Comparison of ENCODE assay signal across 8 cellular contexts in the genomic region with DNA sequence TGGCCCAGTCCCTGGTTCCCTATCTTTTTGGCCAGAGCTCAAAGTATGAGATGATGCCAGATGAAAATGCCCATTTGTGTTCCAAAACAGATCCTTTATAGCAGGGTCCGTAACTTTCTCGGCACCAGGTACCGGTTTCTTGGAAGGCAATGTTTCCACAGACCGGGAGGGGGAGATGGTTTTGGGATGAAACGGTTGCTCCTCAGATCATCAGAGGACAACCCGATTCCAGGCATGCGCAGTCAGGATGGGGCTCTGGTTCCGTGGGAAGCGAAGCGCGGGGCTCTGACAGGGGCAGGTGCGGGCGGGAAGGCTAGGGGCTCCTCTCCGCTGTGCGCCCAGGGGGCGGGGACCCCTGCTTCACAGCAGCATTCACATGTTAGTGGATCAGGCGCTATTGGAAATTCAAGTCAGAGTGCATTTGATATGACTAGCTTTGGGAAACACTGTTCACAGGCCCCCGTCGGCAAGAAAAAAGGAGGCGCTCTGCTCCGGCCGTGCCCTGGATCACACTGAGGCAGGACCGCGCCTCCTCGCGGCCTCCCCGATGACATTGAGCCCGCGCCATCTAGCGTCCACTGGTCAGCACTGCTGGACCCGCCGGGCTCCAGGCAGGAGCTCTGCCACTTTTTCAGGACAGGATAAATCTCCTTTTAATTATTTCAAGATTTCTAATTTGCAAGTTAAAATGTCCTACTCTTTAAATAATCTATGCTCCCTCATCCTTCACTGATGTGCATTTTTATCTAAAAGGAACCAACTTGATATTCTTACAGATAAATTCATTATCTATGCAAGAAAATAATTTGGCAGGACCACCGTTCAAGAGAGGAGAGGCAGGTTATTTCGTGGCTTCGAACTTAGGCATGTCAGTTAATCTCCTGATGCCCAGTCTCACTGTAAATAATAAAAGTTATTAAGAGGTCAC.
A peak's percentile ranks its signal among the peaks of the same experiment; 100 is the strongest.
DNase-seq lines count a peak whose midpoint lies in the region; ATAC-seq and TF ChIP-seq lines count a peak whose summit lies in the region.

No MANE protein-coding gene starts in this region.

- TF ChIP-seq CTCF in RWPE2 (IDR thresholded peaks at IDR 0.05; ENCODE audit: poor library complexity, severe bottlenecking), result peak; percentile 97
- TF ChIP-seq CTCF in foreskin keratinocyte (conservative IDR thresholded peaks at IDR 0.05), result peak; percentile 99
- TF ChIP-seq CTCF in neural crest cell (conservative IDR thresholded peaks at IDR 0.05), result peak; percentile 99

- no peaks in the 10 kb centered on the region for H3K27me3 ChIP-seq in RWPE2 (ENCODE audit: insufficient read depth, poor library complexity, severe bottlenecking)
- no peaks in the 10 kb centered on the region for H3K27me3 ChIP-seq in foreskin keratinocyte

- peak; percentile 64 for ATAC-seq in HG03342 (IDR thresholded peaks at IDR 0.05; ENCODE audit: unreplicated experiment)
- peak; percentile 93 for ATAC-seq in RWPE2 (ENCODE audit: low read depth)
- ATAC-seq in foreskin keratinocyte, result peak; percentile 93
- no peak for ATAC-seq in HG02870 (IDR thresholded peaks at IDR 0.05; ENCODE audit: unreplicated experiment)

- H3K9me3 Mint-ChIP-seq in neural crest cell, result no peaks in the 10 kb centered on the region

- H3K36me3 Mint-ChIP-seq in neural crest cell (ENCODE audit: low read depth), result no peaks in the 10 kb centered on the region

- H3K4me1 Mint-ChIP-seq in neural crest cell, result peaks cover 28% of the 10 kb centered on the region

- peak overlapping the region; percentile 65 for H3K4me3 Mint-ChIP-seq in neural crest cell

- DNase-seq in GM03348 (ENCODE audit: low spot score) (peak; percentile 94), RWPE2 (ENCODE audit: low spot score) (no peak), foreskin keratinocyte (peak in 1 of 2 donors; percentile 42), neural crest cell (ENCODE audit: low read depth, low spot score) (peak; percentile 89)
- peak; percentile 87 for DNase-seq in activated effector memory CD4-positive, alpha-beta T cell treated with anti-CD3 and anti-CD28 coated beads, Interleukin-2, amount 50 U/mL, for 16 hours
- DNase-seq in stimulated activated naive CD4-positive, alpha-beta T cell treated with Interleukin-2 at 50 U/mL for 16 hours (lab: John Stamatoyannopoulos, UW), result peak; percentile 54

- H3K9me3 ChIP-seq in RWPE2 (ENCODE audit: severe bottlenecking), result no peaks in the 10 kb centered on the region

- peaks cover 5% of the 10 kb centered on the region for H3K4me1 ChIP-seq in RWPE2 (ENCODE audit: insufficient read depth, poor library complexity, severe bottlenecking)
- peaks cover 3% of the 10 kb centered on the region for H3K4me1 ChIP-seq in foreskin keratinocyte

- H3K27ac ChIP-seq in RWPE2 (ENCODE audit: poor library complexity, severe bottlenecking) (no peak overlapping the region), foreskin keratinocyte (no peak overlapping the region)

- H3K27ac Mint-ChIP-seq in neural crest cell (ENCODE audit: unreplicated experiment), result peak overlapping the region; percentile 35

- 0 out of 2 replicates have a peak, but pooled peaks cover 3% of the 10 kb centered on the region for H3K36me3 ChIP-seq in RWPE2 (ENCODE audit: low read depth)

- peak overlapping the region; percentile 11 for H3K4me3 ChIP-seq in RWPE2 (ENCODE audit: severe bottlenecking)

- no peaks in the 10 kb centered on the region for H3K27me3 Mint-ChIP-seq in neural crest cell (ENCODE audit: low read depth)
